ENCODE assay signal across 1 cellular context in the genomic region with DNA sequence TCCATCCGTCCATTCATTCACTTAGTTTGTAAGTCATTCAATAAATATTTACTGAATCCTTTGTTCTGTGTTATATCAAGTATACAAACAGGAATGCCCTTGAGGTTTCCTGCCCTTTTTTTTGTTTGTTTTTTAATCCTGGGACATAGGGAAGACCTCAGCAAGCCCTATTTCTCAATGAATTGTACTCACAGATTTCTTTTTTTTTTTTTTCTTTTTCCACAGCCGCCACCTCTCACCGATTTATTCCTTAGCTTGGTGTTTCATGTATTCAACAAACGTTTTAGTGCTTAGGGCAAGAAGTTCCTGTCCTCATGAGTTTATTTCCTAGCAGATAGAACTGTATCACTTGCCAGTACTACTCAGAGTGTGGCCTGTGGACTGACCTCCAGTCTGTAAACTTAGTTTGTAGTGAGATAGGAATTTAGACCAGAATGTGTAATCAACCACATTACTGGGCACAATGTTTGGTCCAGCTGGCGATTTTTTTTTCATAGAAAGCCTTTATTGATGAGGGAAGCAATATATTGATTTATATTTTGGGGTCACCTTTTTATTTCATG.
A peak's percentile ranks its signal among the peaks of the same experiment; 100 is the strongest.
TF ChIP-seq lines count a peak whose summit lies in the region.

No MANE protein-coding gene starts in this region.

TF ChIP-seq in HepG2, 621 proteins besides CTCF, POLR2A, EP300 and RAD21 (continued from another document and continues in another):
- TF ChIP-seq ZNF362 (CRISPR knock-in tag; IDR thresholded peaks at IDR 0.05; ENCODE audit: borderline replicate concordance) (peak; percentile 85), ZNF891 (CRISPR knock-in tag; IDR thresholded peaks at IDR 0.05) (no peak), NR2F6 (IDR thresholded peaks at IDR 0.05) (peak; percentile 43), NR2F6 (CRISPR knock-in tag; IDR thresholded peaks at IDR 0.05) (peak; percentile 26), HOXD1 (CRISPR knock-in tag; IDR thresholded peaks at IDR 0.05) (0 out of 2 replicates have a peak, but pooled peaks have one; percentile 49), BRCA1 (CRISPR knock-in tag; IDR thresholded peaks at IDR 0.05) (no peak), NR2F2 (IDR thresholded peaks at IDR 0.05; ENCODE audit: borderline replicate concordance, low read depth) (no peak), XRCC5 (optimal IDR thresholded peaks at IDR 0.05; ENCODE audit: low read length) (no peak), PPARG (CRISPR knock-in tag; conservative IDR thresholded peaks at IDR 0.05) (peak; percentile 87), ZNF547 (CRISPR knock-in tag; IDR thresholded peaks at IDR 0.05) (no peak), PHF8 (CRISPR knock-in tag; IDR thresholded peaks at IDR 0.05) (no peak), RORA (CRISPR knock-in tag; IDR thresholded peaks at IDR 0.05) (no peak), XBP1 (CRISPR knock-in tag; IDR thresholded peaks at IDR 0.05) (no peak), FOSL1 (CRISPR knock-in tag; IDR thresholded peaks at IDR 0.05; ENCODE audit: borderline replicate concordance) (peak; percentile 18; the same call in 1 of the 2 replicates), ZNF569 (CRISPR knock-in tag; IDR thresholded peaks at IDR 0.05; ENCODE audit: borderline replicate concordance) (no peak), ZMAT5 (CRISPR knock-in tag; IDR thresholded peaks at IDR 0.05; ENCODE audit: borderline replicate concordance, low read depth) (no peak), ISL2 (CRISPR knock-in tag; IDR thresholded peaks at IDR 0.05) (peak; percentile 84), ZNF703 (CRISPR knock-in tag; IDR thresholded peaks at IDR 0.05; ENCODE audit: borderline replicate concordance) (no peak), HMGXB3 (CRISPR knock-in tag; IDR thresholded peaks at IDR 0.05; ENCODE audit: borderline replicate concordance) (no peak), ZNF598 (CRISPR knock-in tag; IDR thresholded peaks at IDR 0.05; ENCODE audit: borderline replicate concordance) (no peak), ZNF670 (CRISPR knock-in tag; IDR thresholded peaks at IDR 0.05; ENCODE audit: borderline replicate concordance) (no peak), STAT5B (CRISPR knock-in tag; IDR thresholded peaks at IDR 0.05) (no peak), NCOA5 (CRISPR knock-in tag; IDR thresholded peaks at IDR 0.05) (no peak), DZIP1 (CRISPR knock-in tag; IDR thresholded peaks at IDR 0.05) (no peak), PITX1 (CRISPR knock-in tag; IDR thresholded peaks at IDR 0.05) (no peak), CHD2 (IDR thresholded peaks at IDR 0.05; ENCODE audit: low read depth, low read length) (no peak), IKZF5 (CRISPR knock-in tag; IDR thresholded peaks at IDR 0.05) (no peak), ZNF879 (CRISPR knock-in tag; IDR thresholded peaks at IDR 0.05) (no peak), RCOR2 (CRISPR knock-in tag; IDR thresholded peaks at IDR 0.05) (no peak), FOXA3 (CRISPR knock-in tag; IDR thresholded peaks at IDR 0.05) (peak; percentile 85), ZNF350 (CRISPR knock-in tag; IDR thresholded peaks at IDR 0.05; ENCODE audit: borderline replicate concordance, low read depth) (no peak), ZC3H13 (CRISPR knock-in tag; IDR thresholded peaks at IDR 0.05) (no peak)
- TF ChIP-seq, protein P1, sequence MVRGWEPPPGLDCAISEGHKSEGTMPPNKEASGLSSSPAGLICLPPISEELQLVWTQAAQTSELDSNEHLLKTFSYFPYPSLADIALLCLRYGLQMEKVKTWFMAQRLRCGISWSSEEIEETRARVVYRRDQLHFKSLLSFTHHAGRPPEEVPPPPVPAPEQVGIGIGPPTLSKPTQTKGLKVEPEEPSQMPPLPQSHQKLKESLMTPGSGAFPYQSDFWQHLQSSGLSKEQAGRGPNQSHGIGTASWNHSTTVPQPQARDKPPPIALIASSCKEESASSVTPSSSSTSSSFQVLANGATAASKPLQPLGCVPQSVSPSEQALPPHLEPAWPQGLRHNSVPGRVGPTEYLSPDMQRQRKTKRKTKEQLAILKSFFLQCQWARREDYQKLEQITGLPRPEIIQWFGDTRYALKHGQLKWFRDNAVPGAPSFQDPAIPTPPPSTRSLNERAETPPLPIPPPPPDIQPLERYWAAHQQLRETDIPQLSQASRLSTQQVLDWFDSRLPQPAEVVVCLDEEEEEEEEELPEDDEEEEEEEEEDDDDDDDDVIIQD (CRISPR knock-in tag; IDR thresholded peaks at IDR 0.05; ENCODE audit: low read depth), result 0 out of 2 replicates have a peak, but pooled peaks have one; percentile 11
- TF ChIP-seq, protein P2, sequence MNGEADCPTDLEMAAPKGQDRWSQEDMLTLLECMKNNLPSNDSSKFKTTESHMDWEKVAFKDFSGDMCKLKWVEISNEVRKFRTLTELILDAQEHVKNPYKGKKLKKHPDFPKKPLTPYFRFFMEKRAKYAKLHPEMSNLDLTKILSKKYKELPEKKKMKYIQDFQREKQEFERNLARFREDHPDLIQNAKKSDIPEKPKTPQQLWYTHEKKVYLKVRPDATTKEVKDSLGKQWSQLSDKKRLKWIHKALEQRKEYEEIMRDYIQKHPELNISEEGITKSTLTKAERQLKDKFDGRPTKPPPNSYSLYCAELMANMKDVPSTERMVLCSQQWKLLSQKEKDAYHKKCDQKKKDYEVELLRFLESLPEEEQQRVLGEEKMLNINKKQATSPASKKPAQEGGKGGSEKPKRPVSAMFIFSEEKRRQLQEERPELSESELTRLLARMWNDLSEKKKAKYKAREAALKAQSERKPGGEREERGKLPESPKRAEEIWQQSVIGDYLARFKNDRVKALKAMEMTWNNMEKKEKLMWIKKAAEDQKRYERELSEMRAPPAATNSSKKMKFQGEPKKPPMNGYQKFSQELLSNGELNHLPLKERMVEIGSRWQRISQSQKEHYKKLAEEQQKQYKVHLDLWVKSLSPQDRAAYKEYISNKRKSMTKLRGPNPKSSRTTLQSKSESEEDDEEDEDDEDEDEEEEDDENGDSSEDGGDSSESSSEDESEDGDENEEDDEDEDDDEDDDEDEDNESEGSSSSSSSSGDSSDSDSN (CRISPR knock-in tag; IDR thresholded peaks at IDR 0.05), result no peak
- TF ChIP-seq, protein P3, sequence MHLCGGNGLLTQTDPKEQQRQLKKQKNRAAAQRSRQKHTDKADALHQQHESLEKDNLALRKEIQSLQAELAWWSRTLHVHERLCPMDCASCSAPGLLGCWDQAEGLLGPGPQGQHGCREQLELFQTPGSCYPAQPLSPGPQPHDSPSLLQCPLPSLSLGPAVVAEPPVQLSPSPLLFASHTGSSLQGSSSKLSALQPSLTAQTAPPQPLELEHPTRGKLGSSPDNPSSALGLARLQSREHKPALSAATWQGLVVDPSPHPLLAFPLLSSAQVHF (CRISPR knock-in tag; IDR thresholded peaks at IDR 0.05), result no peak
- TF ChIP-seq, protein P4, sequence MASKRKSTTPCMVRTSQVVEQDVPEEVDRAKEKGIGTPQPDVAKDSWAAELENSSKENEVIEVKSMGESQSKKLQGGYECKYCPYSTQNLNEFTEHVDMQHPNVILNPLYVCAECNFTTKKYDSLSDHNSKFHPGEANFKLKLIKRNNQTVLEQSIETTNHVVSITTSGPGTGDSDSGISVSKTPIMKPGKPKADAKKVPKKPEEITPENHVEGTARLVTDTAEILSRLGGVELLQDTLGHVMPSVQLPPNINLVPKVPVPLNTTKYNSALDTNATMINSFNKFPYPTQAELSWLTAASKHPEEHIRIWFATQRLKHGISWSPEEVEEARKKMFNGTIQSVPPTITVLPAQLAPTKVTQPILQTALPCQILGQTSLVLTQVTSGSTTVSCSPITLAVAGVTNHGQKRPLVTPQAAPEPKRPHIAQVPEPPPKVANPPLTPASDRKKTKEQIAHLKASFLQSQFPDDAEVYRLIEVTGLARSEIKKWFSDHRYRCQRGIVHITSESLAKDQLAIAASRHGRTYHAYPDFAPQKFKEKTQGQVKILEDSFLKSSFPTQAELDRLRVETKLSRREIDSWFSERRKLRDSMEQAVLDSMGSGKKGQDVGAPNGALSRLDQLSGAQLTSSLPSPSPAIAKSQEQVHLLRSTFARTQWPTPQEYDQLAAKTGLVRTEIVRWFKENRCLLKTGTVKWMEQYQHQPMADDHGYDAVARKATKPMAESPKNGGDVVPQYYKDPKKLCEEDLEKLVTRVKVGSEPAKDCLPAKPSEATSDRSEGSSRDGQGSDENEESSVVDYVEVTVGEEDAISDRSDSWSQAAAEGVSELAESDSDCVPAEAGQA (IDR thresholded peaks at IDR 0.05; ENCODE audit: low read depth), result no peak
- TF ChIP-seq, protein P4 (CRISPR knock-in tag; IDR thresholded peaks at IDR 0.05; ENCODE audit: borderline replicate concordance), result no peak
